19 cellular contexts compared by ENCODE assay signal in genomic region chr3:56667973-56668579, GRCh38. TPM values are rescaled to one million over a fixed set of nuclear protein-coding genes. Genes with fewer than 3 reads are reported as not detected.
DNase-seq lines count a peak whose midpoint lies in the region; ATAC-seq and TF ChIP-seq lines count a peak whose summit lies in the region.
"Had no signal": no experiment of that assay in that cellular context is flagged by ENCODE, and none has a peak within 500 bp of the region (broad histone marks: within the 10 kb centered on the region; RNA-seq: fewer than 3 reads in every experiment).

No MANE protein-coding gene starts in this region.

- H3K4me3 Mint-ChIP-seq in activated naive CD4-positive, alpha-beta T cell treated with anti-CD3 and anti-CD28 coated beads, Interleukin-2, amount 50 U/mL, for 24 hours: no peak overlapping the region
- H3K4me3 Mint-ChIP-seq in T-helper 17 cell: peak overlapping the region; percentile 49
- H3K4me3 Mint-ChIP-seq in stimulated activated effector memory CD8-positive, alpha-beta T cell treated with anti-CD3 and anti-CD28 coated beads, Interleukin-12 subunit alpha, Interleukin-12 subunit beta, amount 100 ng/mL, for 72 hours: no peak overlapping the region
- H3K4me3 Mint-ChIP-seq: activated B cell treated with CpG ODN at 0.5 μM for 24 hours; activated naive CD8-positive, alpha-beta T cell treated with anti-CD3 and anti-CD28 coated beads, Interleukin-2, amount 10 ng/mL, durations not matched to agents 7 days and 5 days; IgD-negative memory B cell had no signal

- peaks cover 38% of the 10 kb centered on the region for H3K4me1 Mint-ChIP-seq in activated naive CD4-positive, alpha-beta T cell treated with anti-CD3 and anti-CD28 coated beads, Interleukin-2, amount 50 U/mL, for 24 hours
- H3K4me1 Mint-ChIP-seq in T-helper 17 cell: peaks cover 15% of the 10 kb centered on the region
- H3K4me1 Mint-ChIP-seq in stimulated activated effector memory CD8-positive, alpha-beta T cell treated with anti-CD3 and anti-CD28 coated beads, Interleukin-12 subunit alpha, Interleukin-12 subunit beta, amount 100 ng/mL, for 72 hours: peaks cover 14% of the 10 kb centered on the region

- no peak for DNase-seq in activated naive CD4-positive, alpha-beta T cell treated with Interleukin-2 at 50 U/mL for 16 hours
- DNase-seq in T-helper 17 cell (no peak), epithelial cell of esophagus (ENCODE audit: low read depth) (peak; percentile 64), NCI-H1092 (lab: John Stamatoyannopoulos, UW) (no peak), islet precursor cell (no peak)
- DNase-seq in stimulated activated effector memory CD8-positive, alpha-beta T cell treated with anti-CD3 and anti-CD28 coated beads, Interleukin-12 subunit alpha, Interleukin-12 subunit beta, amount 100 ng/mL, for 72 hours (ENCODE audit: low spot score in 2 of 2): no peak
- DNase-seq: ACHN; activated B cell treated with CpG ODN at 0.5 μM for 24 hours; activated naive CD8-positive, alpha-beta T cell treated with anti-CD3 and anti-CD28 coated beads, Interleukin-2, amount 10 ng/mL, durations not matched to agents 7 days and 5 days; effector CD4-positive, alpha-beta T cell; left cardiac atrium; mucosa of descending colon; NCI-H187 treated with DMSO at 0.1 percent for 48 hours; NCI-H510A had no signal

- no peak for TF ChIP-seq CTCF in epithelial cell of esophagus (IDR thresholded peaks at IDR 0.05; ENCODE audit: insufficient read depth, low read depth, low read length, missing control alignments)

- no peak overlapping the region for H3K4me3 ChIP-seq in epithelial cell of esophagus (ENCODE audit: low read length)
- H3K4me3 ChIP-seq: cardiac muscle cell, mucosa of descending colon had no signal

- H3K36me3 Mint-ChIP-seq in activated naive CD4-positive, alpha-beta T cell treated with anti-CD3 and anti-CD28 coated beads, Interleukin-2, amount 50 U/mL, for 24 hours: peaks cover 39% of the 10 kb centered on the region
- H3K36me3 Mint-ChIP-seq in T-helper 17 cell (ENCODE audit: low read depth): peaks cover 14% of the 10 kb centered on the region
- H3K36me3 Mint-ChIP-seq in stimulated activated effector memory CD8-positive, alpha-beta T cell treated with anti-CD3 and anti-CD28 coated beads, Interleukin-12 subunit alpha, Interleukin-12 subunit beta, amount 100 ng/mL, for 72 hours: peaks cover 100% of the 10 kb centered on the region

- no peaks in the 10 kb centered on the region for H3K27me3 Mint-ChIP-seq in activated naive CD4-positive, alpha-beta T cell treated with anti-CD3 and anti-CD28 coated beads, Interleukin-2, amount 50 U/mL, for 24 hours
- no peaks in the 10 kb centered on the region for H3K27me3 Mint-ChIP-seq in T-helper 17 cell
- H3K27me3 Mint-ChIP-seq: activated B cell treated with CpG ODN at 0.5 μM for 24 hours; activated naive CD8-positive, alpha-beta T cell treated with anti-CD3 and anti-CD28 coated beads, Interleukin-2, amount 10 ng/mL, durations not matched to agents 7 days and 5 days; IgD-negative memory B cell had no signal

- peak overlapping the region; percentile 41 for H3K27ac Mint-ChIP-seq in activated naive CD4-positive, alpha-beta T cell treated with anti-CD3 and anti-CD28 coated beads, Interleukin-2, amount 50 U/mL, for 24 hours
- peak overlapping the region; percentile 89 for H3K27ac Mint-ChIP-seq in T-helper 17 cell
- peak overlapping the region; percentile 80 for H3K27ac Mint-ChIP-seq in stimulated activated effector memory CD8-positive, alpha-beta T cell treated with anti-CD3 and anti-CD28 coated beads, Interleukin-12 subunit alpha, Interleukin-12 subunit beta, amount 100 ng/mL, for 72 hours
- H3K27ac Mint-ChIP-seq: activated B cell treated with CpG ODN at 0.5 μM for 24 hours; activated naive CD8-positive, alpha-beta T cell treated with anti-CD3 and anti-CD28 coated beads, Interleukin-2, amount 10 ng/mL, durations not matched to agents 7 days and 5 days; IgD-negative memory B cell had no signal

- ATAC-seq in T-helper 17 cell (peak; percentile 90), GM21515 (IDR thresholded peaks at IDR 0.05; ENCODE audit: unreplicated experiment) (no peak)
- peak; percentile 57 for ATAC-seq in stimulated activated effector memory CD8-positive, alpha-beta T cell treated with anti-CD3 and anti-CD28 coated beads, Interleukin-12 subunit alpha, Interleukin-12 subunit beta, amount 100 ng/mL, for 72 hours
- ATAC-seq: left cardiac atrium, mucosa of descending colon, sciatic nerve had no signal

- peaks cover 2% of the 10 kb centered on the region for H3K9me3 ChIP-seq in T-helper 17 cell (ENCODE audit: control insufficient read depth, low read length, poor library complexity, severe bottlenecking)
- H3K9me3 ChIP-seq: mucosa of descending colon had no signal

- H3K9me3 Mint-ChIP-seq in activated naive CD4-positive, alpha-beta T cell treated with anti-CD3 and anti-CD28 coated beads, Interleukin-2, amount 50 U/mL, for 24 hours: no peaks in the 10 kb centered on the region
- no peaks in the 10 kb centered on the region for H3K9me3 Mint-ChIP-seq in stimulated activated effector memory CD8-positive, alpha-beta T cell treated with anti-CD3 and anti-CD28 coated beads, Interleukin-12 subunit alpha, Interleukin-12 subunit beta, amount 100 ng/mL, for 72 hours
- H3K9me3 Mint-ChIP-seq: activated B cell treated with CpG ODN at 0.5 μM for 24 hours; activated naive CD8-positive, alpha-beta T cell treated with anti-CD3 and anti-CD28 coated beads, Interleukin-2, amount 10 ng/mL, durations not matched to agents 7 days and 5 days; IgD-negative memory B cell had no signal

RNA-seq across cellular contexts. Expression of gene TASOR, which starts 15.0 kb away (rescaled TPM):
- 10 to 100 TPM; 57.3 TPM for total RNA-seq in T-helper 17 cell
